17 cellular contexts compared by ENCODE assay signal in the genomic region with DNA sequence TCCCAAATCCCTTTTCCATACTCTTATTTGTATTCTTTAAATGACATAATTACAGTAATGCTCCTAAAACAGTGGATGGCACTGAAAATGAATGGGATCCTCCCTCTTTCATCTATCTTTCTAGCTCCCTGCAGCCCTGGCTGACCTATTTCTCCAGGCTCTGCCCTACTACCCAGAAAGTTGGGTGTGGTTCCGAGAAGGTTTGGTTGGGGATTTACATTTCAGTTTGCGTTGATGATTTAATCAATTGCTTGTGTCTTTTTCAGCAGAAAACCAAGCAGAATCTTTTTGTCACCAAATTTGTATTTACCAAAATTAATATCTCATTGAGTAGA. TPM values are rescaled to one million over a fixed set of nuclear protein-coding genes. Genes with fewer than 3 reads are reported as not detected.
DNase-seq lines count a peak whose midpoint lies in the region; ATAC-seq and TF ChIP-seq lines count a peak whose summit lies in the region.
"Had no signal": no experiment of that assay in that cellular context is flagged by ENCODE, and none has a peak within 500 bp of the region (broad histone marks: within the 10 kb centered on the region; RNA-seq: fewer than 3 reads in every experiment).

No MANE protein-coding gene starts in this region.

- H3K9me2 ChIP-seq in OCI-LY7 (ENCODE audit: insufficient read depth, low read length), result no peaks in the 10 kb centered on the region

- no peaks in the 10 kb centered on the region for H3K79me2 ChIP-seq in OCI-LY7 (ENCODE audit: insufficient read depth, low read depth, low read length)

- H3K27me3 Mint-ChIP-seq in activated T-helper 2 cell treated with anti-CD3 and anti-CD28 coated beads, Interferon-gamma antibody, Interleukin-2, Interleukin-4, amounts not matched to agents 10 μg/mL and 5 μg/mL and 100 μg/mL, durations not matched to agents 14 hours and 24 hours and 36 hours (ENCODE audit: low read depth), result no peaks in the 10 kb centered on the region
- H3K27me3 Mint-ChIP-seq in stimulated activated memory B cell treated with anti-CD40 and anti-IgM and Interleukin-4, amounts not matched to agents 10 μg/mL and 1 μg/mL and 100 μg/mL, for 72 hours, result no peaks in the 10 kb centered on the region
- H3K27me3 Mint-ChIP-seq: activated naive CD8-positive, alpha-beta T cell; central memory CD8-positive, alpha-beta T cell had no signal

- peak overlapping the region; percentile 59 for H3K4me2 ChIP-seq in OCI-LY7 (ENCODE audit: low read length)
- H3K4me2 ChIP-seq: BLaER1 had no signal

- peaks cover 3% of the 10 kb centered on the region for H3K36me3 Mint-ChIP-seq in activated T-helper 2 cell treated with anti-CD3 and anti-CD28 coated beads, Interferon-gamma antibody, Interleukin-2, Interleukin-4, amounts not matched to agents 10 μg/mL and 5 μg/mL and 100 μg/mL, durations not matched to agents 14 hours and 24 hours and 36 hours (ENCODE audit: low read depth)
- H3K36me3 Mint-ChIP-seq in stimulated activated memory B cell treated with anti-CD40 and anti-IgM and Interleukin-4, amounts not matched to agents 10 μg/mL and 1 μg/mL and 100 μg/mL, for 72 hours, result no peaks in the 10 kb centered on the region
- H3K36me3 Mint-ChIP-seq: activated naive CD8-positive, alpha-beta T cell had no signal

- no peaks in the 10 kb centered on the region for H3K36me3 ChIP-seq in right atrium auricular region
- no peaks in the 10 kb centered on the region for H3K36me3 ChIP-seq in OCI-LY7 (ENCODE audit: insufficient read depth, low read length)
- H3K36me3 ChIP-seq: BLaER1, gastroesophageal sphincter, vagina had no signal

- H3K27ac Mint-ChIP-seq in activated T-helper 2 cell treated with anti-CD3 and anti-CD28 coated beads, Interferon-gamma antibody, Interleukin-2, Interleukin-4, amounts not matched to agents 10 μg/mL and 5 μg/mL and 100 μg/mL, durations not matched to agents 14 hours and 24 hours and 36 hours, result peak overlapping the region; percentile 36
- peak overlapping the region; percentile 58 for H3K27ac Mint-ChIP-seq in stimulated activated memory B cell treated with anti-CD40 and anti-IgM and Interleukin-4, amounts not matched to agents 10 μg/mL and 1 μg/mL and 100 μg/mL, for 72 hours
- H3K27ac Mint-ChIP-seq: activated naive CD8-positive, alpha-beta T cell had no signal

- BruUV-seq in OCI-LY7 (replicated peaks; lab: Mats Ljungman, UMichigan), result no TSS peak

- WGBS in right cardiac atrium, result 88% methylated on average over 2 of the region's 2 CpGs

- H3K4me1 Mint-ChIP-seq in activated T-helper 2 cell treated with anti-CD3 and anti-CD28 coated beads, Interferon-gamma antibody, Interleukin-2, Interleukin-4, amounts not matched to agents 10 μg/mL and 5 μg/mL and 100 μg/mL, durations not matched to agents 14 hours and 24 hours and 36 hours (ENCODE audit: low read depth), result peaks cover 55% of the 10 kb centered on the region
- peaks cover 32% of the 10 kb centered on the region for H3K4me1 Mint-ChIP-seq in stimulated activated memory B cell treated with anti-CD40 and anti-IgM and Interleukin-4, amounts not matched to agents 10 μg/mL and 1 μg/mL and 100 μg/mL, for 72 hours

- TF ChIP-seq CTCF in right atrium auricular region (IDR thresholded peaks at IDR 0.05) (no peak), OCI-LY7 (conservative IDR thresholded peaks at IDR 0.05; ENCODE audit: low read length) (no peak)

- CTCF ChIA-PET in OCI-LY7 (lab: Charles Lee; ENCODE audit: unreplicated experiment), result no interaction called here

- H3K4me1 ChIP-seq in right cardiac atrium (ENCODE audit: control insufficient read depth, insufficient read depth, low read length), result no peaks in the 10 kb centered on the region
- H3K4me1 ChIP-seq in right atrium auricular region, result peaks cover 0 to 11% of the 10 kb centered on the region in 2 donors
- peaks cover 48% of the 10 kb centered on the region for H3K4me1 ChIP-seq in OCI-LY7 (ENCODE audit: insufficient read depth, low read length, poor library complexity, severe bottlenecking)
- H3K4me1 ChIP-seq: BLaER1, vagina had no signal

- no peaks in the 10 kb centered on the region for H3K9me3 Mint-ChIP-seq in activated T-helper 2 cell treated with anti-CD3 and anti-CD28 coated beads, Interferon-gamma antibody, Interleukin-2, Interleukin-4, amounts not matched to agents 10 μg/mL and 5 μg/mL and 100 μg/mL, durations not matched to agents 14 hours and 24 hours and 36 hours
- no peaks in the 10 kb centered on the region for H3K9me3 Mint-ChIP-seq in stimulated activated memory B cell treated with anti-CD40 and anti-IgM and Interleukin-4, amounts not matched to agents 10 μg/mL and 1 μg/mL and 100 μg/mL, for 72 hours
- H3K9me3 Mint-ChIP-seq: central memory CD8-positive, alpha-beta T cell had no signal

- peak overlapping the region; percentile 11 for H3K4me3 Mint-ChIP-seq in activated T-helper 2 cell treated with anti-CD3 and anti-CD28 coated beads, Interferon-gamma antibody, Interleukin-2, Interleukin-4, amounts not matched to agents 10 μg/mL and 5 μg/mL and 100 μg/mL, durations not matched to agents 14 hours and 24 hours and 36 hours (ENCODE audit: low read depth)
- H3K4me3 Mint-ChIP-seq in stimulated activated memory B cell treated with anti-CD40 and anti-IgM and Interleukin-4, amounts not matched to agents 10 μg/mL and 1 μg/mL and 100 μg/mL, for 72 hours, result no peak overlapping the region
- H3K4me3 Mint-ChIP-seq: activated naive CD8-positive, alpha-beta T cell; central memory CD8-positive, alpha-beta T cell had no signal

- H3K27ac ChIP-seq in right cardiac atrium (ENCODE audit: low read length), result peak overlapping the region; percentile 7
- peak overlapping the region in 1 of 2 donors; percentile 70 for H3K27ac ChIP-seq in right atrium auricular region
- peak overlapping the region; percentile 67 for H3K27ac ChIP-seq in OCI-LY7 (ENCODE audit: low read depth, low read length, poor library complexity, severe bottlenecking)
- H3K27ac ChIP-seq: BLaER1, vagina had no signal

- peak overlapping the region; percentile 50; the same call in 1 of the 2 replicates for H2AFZ ChIP-seq in OCI-LY7 (ENCODE audit: low read length)

- no peaks in the 10 kb centered on the region for H3K9me3 ChIP-seq in right cardiac atrium (ENCODE audit: control insufficient read depth, low read length)
- no peaks in the 10 kb centered on the region for H3K9me3 ChIP-seq in right atrium auricular region
- H3K9me3 ChIP-seq in OCI-LY7 (ENCODE audit: low read length), result no peaks in the 10 kb centered on the region
- H3K9me3 ChIP-seq: BLaER1, gastroesophageal sphincter, vagina had no signal

- intact Hi-C loops in right cardiac atrium (cut with DNase I) (no loop called here), OCI-LY7 (cut with micrococcal nuclease; ENCODE audit: unreplicated experiment) (no loop called here)
- intact Hi-C loops in activated T-helper 2 cell treated with anti-CD3 and anti-CD28 coated beads, Interferon-gamma antibody, Interleukin-2, Interleukin-4, amounts not matched to agents 10 μg/mL and 5 μg/mL and 100 μg/mL, durations not matched to agents 14 hours and 24 hours and 36 hours (cut with micrococcal nuclease), result no loop called here

- ATAC-seq in right cardiac atrium, result no peak
- ATAC-seq in stimulated activated memory B cell treated with anti-CD40 and anti-IgM and Interleukin-4, amounts not matched to agents 10 μg/mL and 1 μg/mL and 100 μg/mL, for 72 hours, result no peak
- ATAC-seq: gastroesophageal sphincter had no signal

- POLR2A ChIA-PET in OCI-LY7 (lab: Charles Lee), result interaction anchor here (0.9 to 2.3 kb wide), 6 partner anchors 9 to 33 kb away, joined by 3 to 9 read pairs (median 4); no protein-coding TSS in a partner anchor

- H3K27me3 ChIP-seq in right cardiac atrium (ENCODE audit: control insufficient read depth, insufficient read depth), result no peaks in the 10 kb centered on the region
- H3K27me3 ChIP-seq in right atrium auricular region, result no peaks in the 10 kb centered on the region
- H3K27me3 ChIP-seq: BLaER1, gastroesophageal sphincter, vagina had no signal

- DNase-seq in right cardiac atrium (no peak), right atrium auricular region (ENCODE audit: low spot score) (no peak), OCI-LY7 (ENCODE audit: low spot score) (no peak), cortex of kidney (lab: John Stamatoyannopoulos, UW) (no peak), T1000 (lab: John Stamatoyannopoulos, UW) (no peak)
- DNase-seq in activated T-helper 2 cell treated with anti-CD3 and anti-CD28 coated beads, Interferon-gamma antibody, Interleukin-2, Interleukin-4, amounts not matched to agents 10 μg/mL and 5 μg/mL and 100 μg/mL, durations not matched to agents 14 hours and 24 hours and 36 hours (ENCODE audit: low spot score), result no peak
- DNase-seq: DMS53, NCI-H2029, NCI-H69, occipital lobe, RPMI8226 had no signal

- no peaks in the 10 kb centered on the region for H4K20me1 ChIP-seq in OCI-LY7 (ENCODE audit: insufficient read depth, low read length)
- H4K20me1 ChIP-seq: BLaER1 had no signal

- H3K4me3 ChIP-seq in right cardiac atrium (ENCODE audit: low read length) (no peak overlapping the region), right atrium auricular region (no peak overlapping the region), OCI-LY7 (ENCODE audit: low read depth, low read length, poor library complexity, severe bottlenecking) (peak overlapping the region; percentile 41)
- H3K4me3 ChIP-seq: BLaER1, gastroesophageal sphincter, vagina had no signal

RNA-seq across cellular contexts. Expression of a gene that starts 21.1 kb away (rescaled TPM):
- 10 to 100 TPM; 19.1 to 30.4 (median 23.1) TPM for total RNA-seq in right cardiac atrium
- 6.7 TPM for polyA plus RNA-seq in right cardiac atrium
- 10 to 100 TPM; 15.3 to 21.3 TPM for total RNA-seq in right atrium auricular region
- total RNA-seq in OCI-LY7 (2014; rRNA removed; shearing (Covaris generic)), result 15.2 and 21.3 TPM in 2 replicates
- 40.0 and 47.9 TPM in 2 replicates for total RNA-seq in OCI-LY7 (2022)
- total RNA-seq in activated T-helper 2 cell treated with anti-CD3 and anti-CD28 coated beads, Interferon-gamma antibody, Interleukin-2, Interleukin-4, amounts not matched to agents 10 μg/mL and 5 μg/mL and 100 μg/mL, durations not matched to agents 14 hours and 24 hours and 36 hours, result 52.6 and 64.2 TPM in 2 replicates
